In genomic region chr5:157944077-157944633, GRCh38 we compare ENCODE assay signal across 22 cellular contexts.
"Had no signal": no experiment of that assay in that cellular context is flagged by ENCODE, and none has a peak within 500 bp of the region (broad histone marks: within the 10 kb centered on the region; RNA-seq: fewer than 3 reads in every experiment).

No MANE protein-coding gene starts in this region.

- H3K9me3 ChIP-seq: gastroesophageal sphincter, left lung, pancreas, right lobe of liver, thyroid gland had no signal

- H3K9me3 Mint-ChIP-seq: activated naive CD4-positive, alpha-beta T cell treated with anti-CD3 and anti-CD28 coated beads, Interleukin-2, amount 50 U/mL, for 24 hours; effector memory CD8-positive, alpha-beta T cell; natural killer cell; stimulated activated naive CD8-positive, alpha-beta T cell treated with anti-CD3 and anti-CD28 coated beads, Interleukin-15, Interleukin-2, amounts not matched to agents 100 ng/mL and 50 ng/mL, for 24 hours had no signal

- H3K36me3 Mint-ChIP-seq: activated naive CD4-positive, alpha-beta T cell treated with anti-CD3 and anti-CD28 coated beads, Interleukin-2, amount 50 U/mL, for 24 hours; brain; natural killer cell had no signal

- H3K4me3 ChIP-seq: gastroesophageal sphincter, left lung, pancreas, right lobe of liver, skin epidermis, thyroid gland had no signal

- DNase-seq: activated CD4-positive, alpha-beta T cell treated with anti-CD3 and anti-CD28 coated beads for 1 hour; activated CD4-positive, alpha-beta T cell treated with anti-CD3 and anti-CD28 coated beads, Interleukin-2, amount 50 U/mL, for 1 hour; activated gamma-delta T cell treated with Interleukin-2 at 50 U/mL for 16 hours; activated T-cell treated with anti-CD3 and anti-CD28 coated beads, Interleukin-2, amount 50 U/mL, for 1 hour; anterior cingulate cortex; central memory CD4-positive, alpha-beta T cell; effector memory CD8-positive, alpha-beta T cell; head of caudate nucleus; left lung; midbrain; natural killer cell; pancreas; right lobe of liver; stimulated activated CD4-positive, alpha-beta T cell treated with anti-CD3 and anti-CD28 coated beads, Interleukin-1b, Interleukin-23, amount 100 ng/mL, for 48 hours; substantia nigra; thyroid gland; WERI-Rb-1 had no signal

- H3K4me3 Mint-ChIP-seq: activated naive CD4-positive, alpha-beta T cell treated with anti-CD3 and anti-CD28 coated beads, Interleukin-2, amount 50 U/mL, for 24 hours; brain; effector memory CD8-positive, alpha-beta T cell; natural killer cell; stimulated activated naive CD8-positive, alpha-beta T cell treated with anti-CD3 and anti-CD28 coated beads, Interleukin-15, Interleukin-2, amounts not matched to agents 100 ng/mL and 50 ng/mL, for 24 hours had no signal

- H3K27ac ChIP-seq: gastroesophageal sphincter, left lung, pancreas, right lobe of liver, skin epidermis, thyroid gland, WERI-Rb-1 had no signal

- H3K27ac Mint-ChIP-seq: brain; effector memory CD8-positive, alpha-beta T cell; natural killer cell; stimulated activated naive CD8-positive, alpha-beta T cell treated with anti-CD3 and anti-CD28 coated beads, Interleukin-15, Interleukin-2, amounts not matched to agents 100 ng/mL and 50 ng/mL, for 24 hours had no signal

- H3K4me1 ChIP-seq: pancreas had no signal

- H3K36me3 ChIP-seq: gastroesophageal sphincter, left lung, pancreas, right lobe of liver, thyroid gland, WERI-Rb-1 had no signal

- ATAC-seq: effector memory CD8-positive, alpha-beta T cell; gastroesophageal sphincter; left lung; natural killer cell; pancreas; right lobe of liver had no signal

- H3K27me3 ChIP-seq: gastroesophageal sphincter, left lung, pancreas, right lobe of liver, thyroid gland had no signal
